ENCODE assay signal across 1 cellular context in genomic region chr6:68572525-68572924, GRCh38.
TF ChIP-seq lines count a peak whose summit lies in the region.

No MANE protein-coding gene starts in this region.

TF ChIP-seq in K562, 482 proteins besides CTCF, POLR2A, EP300 and RAD21 (continued from another document):
- peak; percentile 16; the same call in 1 of the 2 replicates for TF ChIP-seq EHMT2 (IDR thresholded peaks at IDR 0.05)
- no peak for TF ChIP-seq ZBTB34 (CRISPR knock-in tag; IDR thresholded peaks at IDR 0.05)
- 0 out of 2 replicates have a peak, but pooled peaks have one; percentile 20 for TF ChIP-seq MTA3 (IDR thresholded peaks at IDR 0.05; ENCODE audit: borderline replicate concordance)
- TF ChIP-seq CGGBP1 (CRISPR knock-in tag; IDR thresholded peaks at IDR 0.05): no peak
- no peak for TF ChIP-seq NCOA2 (IDR thresholded peaks at IDR 0.05; ENCODE audit: partially characterized antibody in 2 of 2)
- TF ChIP-seq FUS (optimal IDR thresholded peaks at IDR 0.05; ENCODE audit: low read depth, low read length): no peak
- TF ChIP-seq RCOR1 (IDR thresholded peaks at IDR 0.05; ENCODE audit: borderline replicate concordance in 1 of 2, low read depth in 2 of 2, low read length in 2 of 2): peak in 1 of 2 experiments; percentile 59; a peak in 1 of 4 replicates
- TF ChIP-seq SIN3A (IDR thresholded peaks at IDR 0.05; ENCODE audit: borderline replicate concordance in 2 of 2, control insufficient read depth in 1 of 2, low read depth in 2 of 2, low read length in 2 of 2): no peak
- no peak for TF ChIP-seq BRF2 (IDR thresholded peaks at IDR 0.05; ENCODE audit: borderline replicate concordance, insufficient read depth, insufficient read length)
- peak; percentile 47; the same call in 1 of the 2 replicates for TF ChIP-seq ZEB2 (IDR thresholded peaks at IDR 0.05)
- TF ChIP-seq NR2C2 (CRISPR knock-in tag; IDR thresholded peaks at IDR 0.05): no peak
- TF ChIP-seq NR2C2 (tag; IDR thresholded peaks at IDR 0.05): no peak
- no peak for TF ChIP-seq U2AF2 (optimal IDR thresholded peaks at IDR 0.05; ENCODE audit: low read depth, low read length)
